8 cellular contexts compared by ENCODE assay signal in genomic region chr9:14993061-14993800, GRCh38.
DNase-seq lines count a peak whose midpoint lies in the region; ATAC-seq and TF ChIP-seq lines count a peak whose summit lies in the region.

No MANE protein-coding gene starts in this region.

- DNase-seq in ELR (ENCODE audit: low read depth) = peak; percentile 29
- DNase-seq in NCI-H1930 (lab: John Stamatoyannopoulos, UW) = peak; percentile 94 to 98
- peak; percentile 23 to 59 for DNase-seq in activated CD4-positive, alpha-beta T cell treated with anti-CD3 and anti-CD28 coated beads for 24 hours (ENCODE audit: low read depth in 2 of 2)
- peak; percentile 58 for DNase-seq in dermis blood vessel endothelial cell
- DNase-seq in kidney epithelial cell (ENCODE audit: low read depth) = peak; percentile 56
- DNase-seq in smooth muscle cell of the brain vasculature (ENCODE audit: low read depth, low spot score) = peak; percentile 49
- no peak for DNase-seq in DMS153 (lab: John Stamatoyannopoulos, UW)

- TF ChIP-seq CTCF in kidney epithelial cell (IDR thresholded peaks at IDR 0.05; ENCODE audit: insufficient read depth, low read length, poor library complexity, severe bottlenecking) = no peak

- no peaks in the 10 kb centered on the region for H3K36me3 ChIP-seq in kidney epithelial cell (ENCODE audit: control insufficient read depth, insufficient read depth, low read length)

- peak overlapping the region; percentile 71 for H3K4me3 ChIP-seq in kidney epithelial cell (ENCODE audit: low read depth, low read length)

- H3K27me3 ChIP-seq in kidney epithelial cell (ENCODE audit: control insufficient read depth, insufficient read depth, low read length) = no peaks in the 10 kb centered on the region

- ATAC-seq in GM19324 (IDR thresholded peaks at IDR 0.05; ENCODE audit: low FRiP score, unreplicated experiment) = no peak
